15 cellular contexts compared by ENCODE assay signal in genomic region chr22:34760276-34761008, GRCh38.
DNase-seq lines count a peak whose midpoint lies in the region; ATAC-seq and TF ChIP-seq lines count a peak whose summit lies in the region.
"Had no signal": no experiment of that assay in that cellular context is flagged by ENCODE, and none has a peak within 500 bp of the region (broad histone marks: within the 10 kb centered on the region; RNA-seq: fewer than 3 reads in every experiment).

No MANE protein-coding gene starts in this region.

- peaks cover 13% of the 10 kb centered on the region for H3K9me3 Mint-ChIP-seq in mesothelial cell of epicardium
- H3K9me3 Mint-ChIP-seq in activated T-cell treated with anti-CD3 and anti-CD28 coated beads, Interleukin-2, amount 50 U/mL, for 4 hours = peaks cover 4% of the 10 kb centered on the region

- no peak for TF ChIP-seq POLR2A in breast epithelium (IDR thresholded peaks at IDR 0.05)

- no peak overlapping the region for H2AFZ ChIP-seq in mammary epithelial cell (ENCODE audit: low read depth, low read length)

- WGBS in mammary epithelial cell (ENCODE audit: low coverage, missing lambda C conversion rate) = 0% methylated on average over 8 of the region's 8 CpGs

- H3K27ac ChIP-seq in mammary epithelial cell (ENCODE audit: insufficient read depth, low read depth, low read length) (no peak overlapping the region), breast epithelium (no peak overlapping the region)
- H3K27ac ChIP-seq: C4-2B had no signal

- intact Hi-C loops in mammary epithelial cell (cut with micrococcal nuclease) (no loop called here), breast epithelium (cut with DNase I; ENCODE audit: low total_unique reads) (no loop called here)

- CTCF ChIA-PET in mammary epithelial cell (lab: Charles Lee; ENCODE audit: low non-redundant PET) = interaction anchor here (0.6 kb wide), 1 partner anchor 378 kb away, joined by 4 read pairs; no protein-coding TSS in a partner anchor

- in situ Hi-C loops in mammary epithelial cell (cut with MboI; ENCODE audit: low sequenced_read_pairs in 2 of 2) = no loop called here

- H3K79me2 ChIP-seq in mammary epithelial cell (ENCODE audit: insufficient read depth, low read length) = no peaks in the 10 kb centered on the region

- peak overlapping the region; percentile 78 for H3K27ac Mint-ChIP-seq in mesothelial cell of epicardium

- H3K4me3 ChIP-seq in mammary epithelial cell (replicated peaks in 1 of 3; ENCODE audit: insufficient read depth in 1 of 3, low read depth in 2 of 3, low read length in 3 of 3) (no peak overlapping the region), breast epithelium (no peak overlapping the region)

- H3K4me1 Mint-ChIP-seq in mesothelial cell of epicardium = peaks cover 27% of the 10 kb centered on the region
- H3K4me1 Mint-ChIP-seq in activated T-cell treated with anti-CD3 and anti-CD28 coated beads, Interleukin-2, amount 50 U/mL, for 4 hours (ENCODE audit: low read depth) = no peaks in the 10 kb centered on the region

- peak; percentile 80 for DNase-seq in mammary epithelial cell
- no peak for DNase-seq in breast epithelium (ENCODE audit: low spot score in 2 of 2)
- no peak for DNase-seq in mesothelial cell of epicardium (ENCODE audit: low spot score in 2 of 2, unreplicated experiment in 2 of 2)
- DNase-seq in activated T-cell treated with anti-CD3 and anti-CD28 coated beads, Interleukin-2, amount 50 U/mL, for 4 hours = no peak
- DNase-seq in NCI-H2196 (lab: John Stamatoyannopoulos, UW; ENCODE audit: unreplicated experiment) = no peak
- DNase-seq: Caco-2, Kasumi-1, NCI-H1436 treated with DMSO at 0.1 percent for 48 hours, NCI-H2081, NCI-H2227 treated with DMSO at 0.1 percent for 48 hours, NCI-H526 had no signal

- H3K36me3 Mint-ChIP-seq in mesothelial cell of epicardium = no peaks in the 10 kb centered on the region
- no peaks in the 10 kb centered on the region for H3K36me3 Mint-ChIP-seq in activated T-cell treated with anti-CD3 and anti-CD28 coated beads, Interleukin-2, amount 50 U/mL, for 4 hours (ENCODE audit: insufficient read depth)

- dilution Hi-C loops in mammary epithelial cell (cut with HindIII; ENCODE audit: low sequenced_read_pairs) = no loop called here

- H3K4me3 Mint-ChIP-seq in mesothelial cell of epicardium = no peak overlapping the region
- H3K4me3 Mint-ChIP-seq in activated T-cell treated with anti-CD3 and anti-CD28 coated beads, Interleukin-2, amount 50 U/mL, for 4 hours = no peak overlapping the region

- H3K36me3 ChIP-seq in mammary epithelial cell (ENCODE audit: insufficient read depth, low read length) (no peaks in the 10 kb centered on the region), breast epithelium (no peaks in the 10 kb centered on the region)

- H3K4me2 ChIP-seq in mammary epithelial cell (ENCODE audit: insufficient read depth, low read depth, low read length) = no peak overlapping the region

- H4K20me1 ChIP-seq in mammary epithelial cell (ENCODE audit: insufficient read depth, low read length) = no peaks in the 10 kb centered on the region

- no peaks in the 10 kb centered on the region for H3K27me3 ChIP-seq in mammary epithelial cell (ENCODE audit: insufficient read depth, low read length)
- peaks cover 0 to 21% of the 10 kb centered on the region in 2 donors for H3K27me3 ChIP-seq in breast epithelium

- H3K9me3 ChIP-seq in mammary epithelial cell (replicated peaks; ENCODE audit: insufficient read depth, low read length) (peaks cover 20% of the 10 kb centered on the region), breast epithelium (no peaks in the 10 kb centered on the region)
- H3K9me3 ChIP-seq: Caco-2 had no signal

- ATAC-seq in esophagus mucosa (peak; percentile 66), HG03521 (IDR thresholded peaks at IDR 0.05; ENCODE audit: unreplicated experiment) (no peak), HG02759 (IDR thresholded peaks at IDR 0.05; ENCODE audit: unreplicated experiment) (no peak)
- no peak for ATAC-seq in activated T-cell treated with anti-CD3 and anti-CD28 coated beads, Interleukin-2, amount 50 U/mL, for 4 hours

- H3K4me1 ChIP-seq in mammary epithelial cell (ENCODE audit: insufficient read depth, low read length) (no peaks in the 10 kb centered on the region), breast epithelium (no peaks in the 10 kb centered on the region)
- H3K4me1 ChIP-seq: Caco-2 had no signal

- H3K27me3 Mint-ChIP-seq in mesothelial cell of epicardium (ENCODE audit: low read depth) = peaks cover 3% of the 10 kb centered on the region
- H3K27me3 Mint-ChIP-seq in activated T-cell treated with anti-CD3 and anti-CD28 coated beads, Interleukin-2, amount 50 U/mL, for 4 hours (ENCODE audit: low read depth) = peaks cover 4% of the 10 kb centered on the region

- no TSS peak for BruUV-seq in mammary epithelial cell (replicated peaks; lab: Mats Ljungman, UMichigan)

- TF ChIP-seq CTCF in mammary epithelial cell (conservative IDR thresholded peaks at IDR 0.05 in 1 of 2, IDR thresholded peaks at IDR 0.05 in 1 of 2; ENCODE audit: extremely low read depth in 1 of 2, insufficient read depth in 1 of 2, low read depth in 1 of 2, low read length in 2 of 2) (no peak), breast epithelium (IDR thresholded peaks at IDR 0.05) (no peak), mesothelial cell of epicardium (IDR thresholded peaks at IDR 0.05; ENCODE audit: unreplicated experiment) (no peak)

- H3K9ac ChIP-seq in mammary epithelial cell (ENCODE audit: insufficient read depth, low read length) = no peak overlapping the region
